Comparison of ENCODE assay signal across 8 cellular contexts in genomic region chr3:193592841-193593665, GRCh38. TPM values are rescaled to one million over a fixed set of nuclear protein-coding genes. Genes with fewer than 3 reads are reported as not detected.
DNase-seq lines count a peak whose midpoint lies in the region; ATAC-seq and TF ChIP-seq lines count a peak whose summit lies in the region.

TSS of gene OPA1 (plus strand) at chr3:193593208. CDS start at chr3:193593378, 170 bp downstream.

- 4% methylated on average over 31 of the region's 55 CpGs for WGBS in SK-N-SH (ENCODE audit: low lambda C conversion rate)
- WGBS in suprapubic skin = under 1% methylated on average over 27 of the region's 55 CpGs

- peak; percentile 14 to 75 for TF ChIP-seq POLR2A in suprapubic skin (IDR thresholded peaks at IDR 0.05)

- POLR2A ChIA-PET in SK-N-SH (lab: Yijun Ruan, JAX) = no interaction called here

- ATAC-seq in HG02588 (IDR thresholded peaks at IDR 0.05; ENCODE audit: unreplicated experiment) = peak; percentile 99

- H3K4me2 ChIP-seq in SK-N-SH = peak within 1 kb of the TSS; percentile 84

- H4K20me1 ChIP-seq in SK-N-SH (ENCODE audit: insufficient read depth) = peaks cover 4% of the 10 kb centered on the region

- peaks cover 4% of the 10 kb centered on the region for H3F3A ChIP-seq in SK-N-SH (replicated peaks; ENCODE audit: insufficient read depth)

- TF ChIP-seq CTCF in GM06990 (IDR thresholded peaks at IDR 0.05; ENCODE audit: insufficient read depth, low read length, poor library complexity, severe bottlenecking) (no peak), SK-N-SH (IDR thresholded peaks at IDR 0.05) (peak; percentile 32), suprapubic skin (IDR thresholded peaks at IDR 0.05) (peak in 1 of 2 donors; percentile 30)

- TF ChIP-seq RAD21 in SK-N-SH (IDR thresholded peaks at IDR 0.05; ENCODE audit: low read length) = no peak

- H3K27me3 ChIP-seq in GM06990 (replicated peaks; ENCODE audit: control insufficient read depth, insufficient read depth, low read length) (no peaks in the 10 kb centered on the region), SK-N-SH (ENCODE audit: insufficient read depth) (no peaks in the 10 kb centered on the region), suprapubic skin (no peaks in the 10 kb centered on the region)

- H3K9me3 ChIP-seq in SK-N-SH = no peaks in the 10 kb centered on the region
- no peaks in the 10 kb centered on the region for H3K9me3 ChIP-seq in suprapubic skin

- H3K4me1 ChIP-seq in SK-N-SH (ENCODE audit: control insufficient read depth in 1 of 2, insufficient read depth in 2 of 2, low read depth in 1 of 2, low read length in 1 of 2) (peaks cover 10 to 14% of the 10 kb centered on the region in 2 experiments; a peak in 3 of 4 replicates), suprapubic skin (peaks cover 30% of the 10 kb centered on the region)

- TF ChIP-seq EP300 in SK-N-SH (IDR thresholded peaks at IDR 0.05; ENCODE audit: borderline replicate concordance in 1 of 2, low read depth in 1 of 2, low read length in 1 of 2) (peak in 1 of 2 experiments; percentile 18; a peak in 2 of 4 replicates), suprapubic skin (IDR thresholded peaks at IDR 0.05) (no peak)

- H3K4me3 ChIP-seq in GM06990 (replicated peaks; ENCODE audit: low read depth, low read length) (peak within 1 kb of the TSS; percentile 75), SK-N-SH (ENCODE audit: low read depth in 2 of 2, low read length in 1 of 2) (peak within 1 kb of the TSS; percentile 80 to 84), suprapubic skin (peak within 1 kb of the TSS; percentile 82)

- no peaks in the 10 kb centered on the region for H3K36me3 ChIP-seq in GM06990 (ENCODE audit: control insufficient read depth, insufficient read depth, low read length)
- H3K36me3 ChIP-seq in SK-N-SH (replicated peaks in 1 of 2; ENCODE audit: control insufficient read depth in 1 of 2, insufficient read depth in 2 of 2, low read length in 1 of 2) = peaks cover 10 to 17% of the 10 kb centered on the region in 2 experiments
- H3K36me3 ChIP-seq in suprapubic skin = peaks cover 3% of the 10 kb centered on the region

- peak within 1 kb of the TSS; percentile 92 for H2AFZ ChIP-seq in SK-N-SH (ENCODE audit: low read depth)

- H3K27ac ChIP-seq in SK-N-SH (ENCODE audit: low read depth in 2 of 2, low read length in 1 of 2) (peak within 1 kb of the TSS; percentile 80 to 81), suprapubic skin (peak within 1 kb of the TSS; percentile 87)

- H3K9me2 ChIP-seq in SK-N-SH = no peaks in the 10 kb centered on the region

- CTCF ChIA-PET in SK-N-SH (lab: Yijun Ruan, JAX) = no interaction called here

- H3K9ac ChIP-seq in SK-N-SH = peak within 1 kb of the TSS; percentile 88

- DNase-seq in GM06990 (ENCODE audit: extremely low read depth, insufficient read length) (peak; percentile 96), NCI-H1048 (lab: John Stamatoyannopoulos, UW) (peak; percentile 98), SK-N-SH (peak; percentile 97), germinal center (ENCODE audit: low spot score) (peak; percentile 93), nucleus accumbens (lab: John Stamatoyannopoulos, UW) (peak; percentile 27 to 99 (median 94)), suprapubic skin (ENCODE audit: low spot score in 2 of 2) (peak; percentile 98 to 99)
- peak; percentile 86 for DNase-seq in activated naive CD4-positive, alpha-beta T cell treated with anti-CD3 and anti-CD28 coated beads, Interleukin-2, amount 50 U/mL, for 16 hours

- H3K79me2 ChIP-seq in SK-N-SH (ENCODE audit: insufficient read depth) = peaks cover 50% of the 10 kb centered on the region

TF ChIP-seq in SK-N-SH, 30 proteins besides CTCF, POLR2A, EP300 and RAD21 (continues in another document):
- peak; percentile 44; the same call in 1 of the 2 replicates for TF ChIP-seq GATA2 (CRISPR knock-in tag; IDR thresholded peaks at IDR 0.05)
- no peak for TF ChIP-seq EZH2phosphoT487 (IDR thresholded peaks at IDR 0.05; ENCODE audit: borderline replicate concordance, low read depth)
- TF ChIP-seq YY1 (IDR thresholded peaks at IDR 0.05; ENCODE audit: low read depth) = peak; percentile 85
- no peak for TF ChIP-seq FOSL2 (IDR thresholded peaks at IDR 0.05; ENCODE audit: borderline replicate concordance, low read depth)
- TF ChIP-seq RFX5 (IDR thresholded peaks at IDR 0.05; ENCODE audit: low read length) = no peak
- TF ChIP-seq CHD2 (IDR thresholded peaks at IDR 0.05; ENCODE audit: low read length, partially characterized antibody) = peak; percentile 92
- peak; percentile 49; the same call in 1 of the 2 replicates for TF ChIP-seq IRF3 (IDR thresholded peaks at IDR 0.05; ENCODE audit: low read depth, low read length)
- TF ChIP-seq GABPA (IDR thresholded peaks at IDR 0.05; ENCODE audit: low read depth) = peak; percentile 90
- no peak for TF ChIP-seq TEAD4 (IDR thresholded peaks at IDR 0.05; ENCODE audit: borderline replicate concordance, insufficient read depth)
- TF ChIP-seq SMC3 (IDR thresholded peaks at IDR 0.05; ENCODE audit: low read depth, low read length) = no peak
- TF ChIP-seq PBX3 (IDR thresholded peaks at IDR 0.05) = peak; percentile 70
- TF ChIP-seq REST (IDR thresholded peaks at IDR 0.05; ENCODE audit: low read depth, low read length) = peak; percentile 81
- TF ChIP-seq MAX (IDR thresholded peaks at IDR 0.05; ENCODE audit: low read depth) = peak; percentile 92
- peak; percentile 97 for TF ChIP-seq NRF1 (IDR thresholded peaks at IDR 0.05; ENCODE audit: low read depth, low read length)
- TF ChIP-seq FOXJ3 (CRISPR knock-in tag; IDR thresholded peaks at IDR 0.05) = no peak
- peak; percentile 55 for TF ChIP-seq TAF1 (IDR thresholded peaks at IDR 0.05; ENCODE audit: borderline replicate concordance, low read depth, low read length)
- TF ChIP-seq POLR2AphosphoS5 (IDR thresholded peaks at IDR 0.05; ENCODE audit: low read depth, low read length) = peak; percentile 64; the same call in 1 of the 2 replicates
- no peak for TF ChIP-seq TCF12 (IDR thresholded peaks at IDR 0.05)
- TF ChIP-seq JUND (IDR thresholded peaks at IDR 0.05) = no peak
- TF ChIP-seq RCOR1 (IDR thresholded peaks at IDR 0.05; ENCODE audit: low read length) = peak; percentile 54; the same call in 1 of the 2 replicates
- peak; percentile 92 for TF ChIP-seq MXI1 (IDR thresholded peaks at IDR 0.05; ENCODE audit: low read depth, low read length)
- no peak for TF ChIP-seq MEF2A (IDR thresholded peaks at IDR 0.05; ENCODE audit: borderline replicate concordance, low read depth)

RNA-seq across cellular contexts. Expression of gene OPA1, which starts in this region (rescaled TPM):
- polyA plus RNA-seq in SK-N-SH (2012; rRNA removed) = 11.4 and 15.0 TPM in 2 replicates
- polyA plus RNA-seq in SK-N-SH (2012; cell fraction: cytosol; rRNA removed) = 18.6 and 24.7 TPM in 2 replicates
- polyA plus RNA-seq in SK-N-SH (2012; cell fraction: nucleus; rRNA removed) = 9.4 and 20.3 TPM in 2 replicates
- total RNA-seq in suprapubic skin = 10 to 100 TPM; 33.4 to 53.8 (median 37.9) TPM

Comparison
In these comparisons a context has a peak if more than half of its experiments do, and no peak if none do; other contexts are left out.
1. Peak in every context shown above with its lines: DNase-seq, ATAC-seq, H3K4me3 ChIP-seq and H3K27ac ChIP-seq.